In the genomic region with DNA sequence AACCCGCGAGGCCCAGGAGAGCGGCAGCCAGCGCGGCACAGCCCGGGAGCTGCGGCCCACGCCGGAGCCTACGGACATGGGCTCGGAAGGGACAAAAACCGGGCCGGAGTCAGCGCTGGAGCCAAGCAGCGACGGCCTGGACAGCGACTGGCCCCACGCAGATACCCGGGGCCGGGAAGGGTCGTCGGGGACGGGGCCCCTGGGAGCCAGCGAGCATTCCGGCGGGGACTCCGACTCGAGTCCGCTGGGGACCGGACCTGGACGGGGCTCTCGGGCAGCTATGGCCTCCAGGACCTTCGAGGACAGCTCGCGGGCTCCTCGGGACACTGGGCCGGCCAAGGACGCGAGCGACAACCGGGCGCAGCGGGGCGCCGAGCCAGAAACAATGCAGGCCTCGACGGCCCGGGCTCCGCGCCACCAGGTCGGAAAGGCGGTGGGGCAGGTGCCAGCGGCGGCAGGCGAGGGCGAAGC, we compare ENCODE assay signal across 8 cellular contexts. TPM values are rescaled to one million over a fixed set of nuclear protein-coding genes. Genes with fewer than 3 reads are reported as not detected.
DNase-seq lines count a peak whose midpoint lies in the region; ATAC-seq, FAIRE-seq and TF ChIP-seq lines count a peak whose summit lies in the region.

No MANE protein-coding gene starts in this region.

- peaks cover 0 to 5% (median 0%) of the 10 kb centered on the region in 3 donors for H3K27me3 ChIP-seq in sigmoid colon

- TF ChIP-seq EP300 in sigmoid colon (IDR thresholded peaks at IDR 0.05), result no peak

- peak overlapping the region; percentile 80 to 94 (median 88) for H3K27ac ChIP-seq in sigmoid colon

- no peak for FAIRE-seq in HTR-8/SVneo (lab: Jason Lieb, UNC)

- H3K9me3 ChIP-seq in sigmoid colon, result no peaks in the 10 kb centered on the region

- no peaks in the 10 kb centered on the region for H3K36me3 ChIP-seq in sigmoid colon

- H3K4me3 Mint-ChIP-seq in activated CD8-positive, alpha-beta T cell treated with anti-CD3 and anti-CD28 coated beads, Interleukin-2, amount 10 ng/mL, durations not matched to agents 7 days and 5 days, result peak overlapping the region; percentile 46

- peaks cover 3 to 22% (median 12%) of the 10 kb centered on the region in 4 donors for H3K4me1 ChIP-seq in sigmoid colon

- TF ChIP-seq POLR2A in sigmoid colon (IDR thresholded peaks at IDR 0.05), result no peak

- no peaks in the 10 kb centered on the region for H3K36me3 Mint-ChIP-seq in activated CD8-positive, alpha-beta T cell treated with anti-CD3 and anti-CD28 coated beads, Interleukin-2, amount 10 ng/mL, durations not matched to agents 7 days and 5 days (ENCODE audit: low read depth)

- peaks cover 24% of the 10 kb centered on the region for H3K4me1 Mint-ChIP-seq in activated CD8-positive, alpha-beta T cell treated with anti-CD3 and anti-CD28 coated beads, Interleukin-2, amount 10 ng/mL, durations not matched to agents 7 days and 5 days (ENCODE audit: low read depth)

- DNase-seq in DMS53 treated with DMSO at 0.1 percent for 48 hours (lab: John Stamatoyannopoulos, UW; ENCODE audit: unreplicated experiment), result peak; percentile 32
- DNase-seq in activated CD8-positive, alpha-beta T cell treated with anti-CD3 and anti-CD28 coated beads, Interleukin-2, amount 10 ng/mL, durations not matched to agents 7 days and 5 days, result no peak
- peak; percentile 77 for DNase-seq in left ventricle myocardium superior
- DNase-seq in sigmoid colon, result peak; percentile 82
- DNase-seq in HTR-8/SVneo (ENCODE audit: insufficient read length, low spot score), result no peak
- no peak for DNase-seq in activated gamma-delta T cell treated with Interleukin-2 at 50 U/mL for 16 hours
- DNase-seq in NCI-H2107 treated with DMSO at 0.1 percent for 48 hours (lab: John Stamatoyannopoulos, UW; ENCODE audit: unreplicated experiment), result no peak

- H3K4me3 ChIP-seq in sigmoid colon, result peak overlapping the region; percentile 52 to 69 (median 67)

- POLR2A ChIA-PET in activated CD8-positive, alpha-beta T cell treated with anti-CD3 and anti-CD28 coated beads, Interleukin-2, amount 10 ng/mL, durations not matched to agents 7 days and 5 days (lab: Charles Lee), result interaction anchor here (0.7 to 1.7 kb wide), 4 partner anchors 10 to 133 kb away, joined by 3 to 8 read pairs (median 3); a partner anchor contains a TSS

- peak overlapping the region; percentile 66 for H3K27ac Mint-ChIP-seq in activated CD8-positive, alpha-beta T cell treated with anti-CD3 and anti-CD28 coated beads, Interleukin-2, amount 10 ng/mL, durations not matched to agents 7 days and 5 days

- WGBS in sigmoid colon, 2 donors, result 8 to 41% methylated on average over 56 of the region's 56 CpGs

- no peak for TF ChIP-seq CTCF in sigmoid colon (IDR thresholded peaks at IDR 0.05)

- intact Hi-C loops in left ventricle myocardium superior (cut with micrococcal nuclease), result no loop called here
- intact Hi-C loops in sigmoid colon (cut with DNase I), result loop anchor here (1.0 to 10.0 kb wide), 5 partner anchors 64 to 304 kb away; a partner anchor contains a TSS

- H3K27me3 Mint-ChIP-seq in activated CD8-positive, alpha-beta T cell treated with anti-CD3 and anti-CD28 coated beads, Interleukin-2, amount 10 ng/mL, durations not matched to agents 7 days and 5 days (ENCODE audit: low read depth), result peaks cover 18% of the 10 kb centered on the region

- H3K9me3 Mint-ChIP-seq in activated CD8-positive, alpha-beta T cell treated with anti-CD3 and anti-CD28 coated beads, Interleukin-2, amount 10 ng/mL, durations not matched to agents 7 days and 5 days (ENCODE audit: insufficient read depth), result no peaks in the 10 kb centered on the region

- CTCF ChIA-PET in activated CD8-positive, alpha-beta T cell treated with anti-CD3 and anti-CD28 coated beads, Interleukin-2, amount 10 ng/mL, durations not matched to agents 7 days and 5 days (lab: Charles Lee), result interaction anchor here (0.6 to 1.8 kb wide), 24 partner anchors 8 to 798 kb away, joined by 3 to 13 read pairs (median 4); a partner anchor contains a TSS

- ATAC-seq in HG02642 (IDR thresholded peaks at IDR 0.05; ENCODE audit: poor library complexity, unreplicated experiment) (peak; percentile 21), left ventricle myocardium superior (peak; percentile 29)
- peak; percentile 28 for ATAC-seq in activated CD8-positive, alpha-beta T cell treated with anti-CD3 and anti-CD28 coated beads, Interleukin-2, amount 10 ng/mL, durations not matched to agents 7 days and 5 days

RNA-seq across cellular contexts. Expression of a gene that starts 1.0 kb away (rescaled TPM):
- 10 to 100 TPM; 26.9 to 27.8 TPM for total RNA-seq in activated CD8-positive, alpha-beta T cell treated with anti-CD3 and anti-CD28 coated beads, Interleukin-2, amount 10 ng/mL, durations not matched to agents 7 days and 5 days
- 48.2 TPM for total RNA-seq in left ventricle myocardium superior
- total RNA-seq in sigmoid colon, result 100 to 1,000 TPM in 1 of 4 donors, 10 to 100 TPM in 3; 33.1 to 117 (median 52.0) TPM
- polyA plus RNA-seq in sigmoid colon, result 100 to 1,000 TPM; 212 to 460 (median 250) TPM

RNA-seq across cellular contexts. Expression of a gene that starts 44.7 kb away (rescaled TPM):
- under 1 TPM in 1 of 2 experiments, not detected in 1; 0.31 TPM for total RNA-seq in activated CD8-positive, alpha-beta T cell treated with anti-CD3 and anti-CD28 coated beads, Interleukin-2, amount 10 ng/mL, durations not matched to agents 7 days and 5 days
- total RNA-seq in left ventricle myocardium superior (15.8 TPM), sigmoid colon (1 to 10 TPM in 3 of 4 donors, under 1 TPM in 1; 0.82 to 7.2 (median 3.8) TPM)
- 10 to 100 TPM in 1 of 3 donors, 1 to 10 TPM in 2; 5.5 to 29.6 (median 6.0) TPM for polyA plus RNA-seq in sigmoid colon

Comparison
In these comparisons a context has a peak if more than half of its experiments do, and no peak if none do; other contexts are left out.
1. DNase-seq: peak in DMS53 treated with DMSO at 0.1 percent for 48 hours (single experiment), left ventricle myocardium superior (single experiment) and sigmoid colon (single experiment); none in activated CD8-positive, alpha-beta T cell treated with anti-CD3 and anti-CD28 coated beads, Interleukin-2, amount 10 ng/mL, durations not matched to agents 7 days and 5 days (single experiment), HTR-8/SVneo (single experiment), activated gamma-delta T cell treated with Interleukin-2 at 50 U/mL for 16 hours (single experiment) and NCI-H2107 treated with DMSO at 0.1 percent for 48 hours (single experiment).
2. Peak in every context shown above with its lines, with median percentiles within 50 percentile points of each other: ATAC-seq.